18 cellular contexts compared by ENCODE assay signal in the genomic region with DNA sequence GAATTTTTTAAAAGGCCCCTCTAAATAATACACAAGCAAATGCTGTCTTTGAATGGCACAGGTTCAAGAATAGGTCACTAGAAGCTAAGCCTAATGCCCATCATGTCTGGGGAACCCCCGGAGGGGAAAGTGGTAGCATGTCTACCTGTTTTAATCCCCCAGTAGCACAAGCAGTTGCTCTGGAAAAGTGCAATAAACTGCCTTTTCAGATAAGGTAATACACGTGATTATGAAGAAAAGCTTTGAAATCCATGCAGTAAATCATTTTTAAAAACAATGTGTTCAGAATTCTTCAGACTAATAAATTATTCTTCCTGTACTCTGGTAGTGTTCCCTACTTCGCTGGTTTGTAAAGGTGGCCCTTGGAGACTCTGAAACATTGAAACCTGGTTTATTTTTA.
"Had no signal": no experiment of that assay in that cellular context is flagged by ENCODE, and none has a peak within 500 bp of the region (broad histone marks: within the 10 kb centered on the region; RNA-seq: fewer than 3 reads in every experiment).

No MANE protein-coding gene starts in this region.

- H3K27me3 Mint-ChIP-seq: naive B cell; stimulated activated naive B cell treated with anti-CD40 and anti-IgM and Interleukin-4, amounts not matched to agents 10 μg/mL and 1 μg/mL and 100 μg/mL, for 72 hours had no signal

- H3K36me3 Mint-ChIP-seq: naive B cell; stimulated activated naive B cell treated with anti-CD40 and anti-IgM and Interleukin-4, amounts not matched to agents 10 μg/mL and 1 μg/mL and 100 μg/mL, for 72 hours had no signal

- H3K9me3 ChIP-seq: heart left ventricle, stomach, thoracic aorta, transverse colon had no signal

- H3K27me3 ChIP-seq: heart left ventricle, stomach, transverse colon had no signal

- ATAC-seq: esophagus mucosa; heart left ventricle; left colon; left ventricle myocardium superior; right cardiac atrium; stimulated activated naive B cell treated with anti-CD40 and anti-IgM and Interleukin-4, amounts not matched to agents 10 μg/mL and 1 μg/mL and 100 μg/mL, for 72 hours had no signal

- H3K27ac ChIP-seq: stomach, thoracic aorta, transverse colon had no signal

- H3K27ac Mint-ChIP-seq: naive B cell; stimulated activated naive B cell treated with anti-CD40 and anti-IgM and Interleukin-4, amounts not matched to agents 10 μg/mL and 1 μg/mL and 100 μg/mL, for 72 hours had no signal

- H3K4me3 ChIP-seq: heart left ventricle, lung, stomach, thoracic aorta, transverse colon had no signal

- DNase-seq: effector memory CD4-positive, alpha-beta T cell; heart left ventricle; hippocampal formation; left colon; left ventricle myocardium superior; mesenchymal stem cell; naive B cell; right cardiac atrium; stimulated activated CD4-positive, alpha-beta T cell treated with anti-CD3 and anti-CD28 coated beads, Interleukin-15, amount 100 ng/mL, for 24 hours; stimulated activated CD4-positive, alpha-beta T cell treated with anti-CD3 and anti-CD28 coated beads, Interleukin-1b, Interleukin-23, amount 100 ng/mL, for 48 hours; stimulated activated CD4-positive, alpha-beta T cell treated with anti-CD3 and anti-CD28 coated beads, Interleukin-4, amount 100 ng/mL, for 4 hours; stimulated activated naive B cell treated with anti-CD40 and anti-IgM and Interleukin-4, amounts not matched to agents 10 μg/mL and 1 μg/mL and 100 μg/mL, for 72 hours; stomach; substantia nigra; transverse colon had no signal

- H3K4me3 Mint-ChIP-seq: naive B cell; stimulated activated naive B cell treated with anti-CD40 and anti-IgM and Interleukin-4, amounts not matched to agents 10 μg/mL and 1 μg/mL and 100 μg/mL, for 72 hours had no signal

- H3K4me1 ChIP-seq: transverse colon had no signal

- H3K36me3 ChIP-seq: heart left ventricle, stomach, thoracic aorta, transverse colon had no signal

- H3K4me1 Mint-ChIP-seq: naive B cell; stimulated activated naive B cell treated with anti-CD40 and anti-IgM and Interleukin-4, amounts not matched to agents 10 μg/mL and 1 μg/mL and 100 μg/mL, for 72 hours had no signal
